ENCODE assay signal across 8 cellular contexts in the genomic region with DNA sequence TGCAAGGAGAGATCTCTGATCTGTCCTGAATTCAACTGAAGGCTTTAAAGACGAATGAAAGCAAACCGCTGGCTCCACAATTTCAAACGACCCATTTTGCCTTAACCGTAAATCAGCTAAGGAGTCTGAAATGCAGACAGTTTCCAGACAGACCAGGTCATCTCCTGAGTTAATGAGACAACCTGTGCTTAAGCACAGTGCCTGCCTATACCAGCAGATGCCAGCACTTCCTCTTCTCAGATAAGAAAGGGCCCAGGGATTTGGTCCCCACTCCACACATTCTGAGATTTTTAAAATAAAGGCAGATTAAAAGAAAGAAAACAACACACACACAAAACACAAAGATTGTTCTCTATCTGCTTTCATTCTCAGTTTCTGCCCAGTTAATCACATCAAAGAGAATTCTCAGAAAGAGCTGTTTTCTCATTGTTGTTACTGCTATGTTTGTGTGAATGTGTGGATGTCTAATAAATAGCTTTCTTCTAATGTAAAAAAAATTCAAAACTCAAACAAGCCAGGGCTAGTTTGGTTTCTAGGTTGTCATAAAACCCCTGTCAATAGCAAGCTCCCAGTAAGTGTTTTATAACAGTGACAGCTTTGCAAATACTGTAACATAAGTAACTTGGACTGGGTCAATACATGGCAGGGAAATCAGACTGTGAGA.
A peak's percentile ranks its signal among the peaks of the same experiment; 100 is the strongest.
DNase-seq lines count a peak whose midpoint lies in the region; ATAC-seq, FAIRE-seq and TF ChIP-seq lines count a peak whose summit lies in the region.

No MANE protein-coding gene starts in this region.

- peaks cover 1 to 3% of the 10 kb centered on the region in 2 experiments; a peak in 2 of 5 replicates for H3K27me3 ChIP-seq in HepG2 (ENCODE audit: control insufficient read depth in 1 of 2, insufficient read depth in 2 of 2, low read length in 2 of 2)
- no peaks in the 10 kb centered on the region for H3K27me3 ChIP-seq in right lobe of liver
- no peaks in the 10 kb centered on the region for H3K27me3 ChIP-seq in Loucy (ENCODE audit: insufficient read depth, low read length, poor library complexity, severe bottlenecking)
- H3K27me3 ChIP-seq in smooth muscle cell (ENCODE audit: low read depth) = no peaks in the 10 kb centered on the region

- H3K36me3 ChIP-seq in HepG2 (replicated peaks in 1 of 2; ENCODE audit: control insufficient read depth in 1 of 2, insufficient read depth in 2 of 2, low read length in 2 of 2) (no peaks in the 10 kb centered on the region), right lobe of liver (no peaks in the 10 kb centered on the region), Loucy (ENCODE audit: insufficient read depth, low read length) (no peaks in the 10 kb centered on the region), smooth muscle cell (ENCODE audit: low read depth) (no peaks in the 10 kb centered on the region)

- TF ChIP-seq EP300 in HepG2 (IDR thresholded peaks at IDR 0.05; ENCODE audit: low read depth in 2 of 2, low read length in 2 of 2) = no peak
- no peak for TF ChIP-seq EP300 in HepG2 (CRISPR knock-in tag; IDR thresholded peaks at IDR 0.05; ENCODE audit: borderline replicate concordance)

- H3K9ac ChIP-seq in HepG2 (ENCODE audit: insufficient read depth, low read depth, low read length) = no peak overlapping the region
- no peak overlapping the region for H3K9ac ChIP-seq in Loucy (ENCODE audit: low read depth, low read length, poor library complexity, severe bottlenecking)
- H3K9ac ChIP-seq in smooth muscle cell (ENCODE audit: low read depth) = no peak overlapping the region

- in situ Hi-C loops in HepG2 (cut with HindIII; ENCODE audit: extremely low pct_ligation_motif_present, low pct_unique_long_range_greater_than_20kb) = loop anchor here (25.0 kb wide), 1 partner anchor 691 kb away; no protein-coding TSS in a partner anchor

- H3K4me1 ChIP-seq in HepG2 (ENCODE audit: insufficient read depth, low read length) (no peaks in the 10 kb centered on the region), right lobe of liver (no peaks in the 10 kb centered on the region), Loucy (ENCODE audit: insufficient read depth, low read length, poor library complexity, severe bottlenecking) (peaks cover 5% of the 10 kb centered on the region), smooth muscle cell (ENCODE audit: low read depth) (peaks cover 7% of the 10 kb centered on the region)

- no peak for DNase-seq in HepG2 (ENCODE audit: low spot score)
- DNase-seq in right lobe of liver = no peak
- DNase-seq in cerebellar cortex (ENCODE audit: low spot score) = peak; percentile 25
- no peak for DNase-seq in smooth muscle cell (lab: John Stamatoyannopoulos, UW; ENCODE audit: unreplicated experiment)
- DNase-seq in SW 1271 (lab: John Stamatoyannopoulos, UW) = no peak
- DNase-seq in central memory CD4-positive, alpha-beta T cell = no peak
- DNase-seq in amniotic stem cell (lab: John Stamatoyannopoulos, UW) = no peak

- CTCF ChIA-PET in HepG2 (lab: Yijun Ruan, JAX; ENCODE audit: low intra/inter-chr PET ratio, low total read pairs) = no interaction called here

- POLR2A ChIA-PET in HepG2 (lab: Yijun Ruan, JAX) = no interaction called here

- TF ChIP-seq CTCF in HepG2 (CRISPR knock-in tag; IDR thresholded peaks at IDR 0.05) (no peak), right lobe of liver (IDR thresholded peaks at IDR 0.05) (peak in 1 of 4 donors; percentile 12), Loucy (conservative IDR thresholded peaks at IDR 0.05; ENCODE audit: low read length) (peak; percentile 69), smooth muscle cell (IDR thresholded peaks at IDR 0.05; ENCODE audit: borderline replicate concordance, insufficient read depth, poor library complexity, severe bottlenecking) (peak; percentile 52)

- 3% methylated on average over 4 of the region's 4 CpGs for WGBS in HepG2 (ENCODE audit: low lambda C conversion rate)
- WGBS in right lobe of liver (ENCODE audit: insufficient coverage, low coverage, low lambda C conversion rate, missing lambda C conversion rate) = 54% methylated on average over 4 of the region's 4 CpGs
- 2% methylated on average over 4 of the region's 4 CpGs for WGBS in smooth muscle cell (ENCODE audit: low lambda C conversion rate)

- H3K9me3 ChIP-seq in HepG2 (ENCODE audit: low read length) (no peaks in the 10 kb centered on the region), right lobe of liver (no peaks in the 10 kb centered on the region), Loucy (ENCODE audit: insufficient read depth, low read depth, low read length) (no peaks in the 10 kb centered on the region), smooth muscle cell (replicated peaks; ENCODE audit: low read depth) (no peaks in the 10 kb centered on the region)

- TF ChIP-seq RAD21 in HepG2 (CRISPR knock-in tag; IDR thresholded peaks at IDR 0.05) = no peak

- H3F3A ChIP-seq in Loucy (ENCODE audit: low read depth) (no peaks in the 10 kb centered on the region), smooth muscle cell (ENCODE audit: low read depth) (peaks cover 4% of the 10 kb centered on the region)

- no peak overlapping the region for H2AFZ ChIP-seq in HepG2 (ENCODE audit: low read length)
- H2AFZ ChIP-seq in Loucy (ENCODE audit: low read length) = no peak overlapping the region
- peak overlapping the region; percentile 77 for H2AFZ ChIP-seq in smooth muscle cell (ENCODE audit: low read depth)

- BruUV-seq in HepG2 (replicated peaks; lab: Mats Ljungman, UMichigan) = no TSS peak

- intact Hi-C loops in HepG2 (cut with micrococcal nuclease; ENCODE audit: unreplicated experiment) (no loop called here), right lobe of liver (cut with DNase I) (no loop called here)

- H3K27ac ChIP-seq in HepG2 (ENCODE audit: extremely low read length, insufficient read depth, low read length) = no peak overlapping the region
- H3K27ac ChIP-seq in right lobe of liver = no peak overlapping the region
- peak overlapping the region; percentile 36 for H3K27ac ChIP-seq in smooth muscle cell (ENCODE audit: low read depth)

- H3K4me2 ChIP-seq in HepG2 (ENCODE audit: low read depth, low read length) (no peak overlapping the region), Loucy (ENCODE audit: low read depth, low read length, poor library complexity, severe bottlenecking) (no peak overlapping the region), smooth muscle cell (peak overlapping the region; percentile 52)

- ATAC-seq in HepG2 = peak; percentile 73
- no peak for ATAC-seq in right lobe of liver

- H3K4me3 ChIP-seq in HepG2 (replicated peaks in 1 of 3; ENCODE audit: insufficient read depth in 1 of 3, low read depth in 2 of 3, low read length in 3 of 3) (no peak overlapping the region), right lobe of liver (no peak overlapping the region), Loucy (ENCODE audit: low read length, poor library complexity, severe bottlenecking) (no peak overlapping the region), smooth muscle cell (no peak overlapping the region)

- TF ChIP-seq POLR2A in HepG2 (IDR thresholded peaks at IDR 0.05; ENCODE audit: insufficient read depth in 1 of 2, low read depth in 2 of 2, low read length in 2 of 2) (no peak), right lobe of liver (IDR thresholded peaks at IDR 0.05) (no peak)

- no peaks in the 10 kb centered on the region for H3K9me2 ChIP-seq in Loucy (replicated peaks; ENCODE audit: low read depth, low read length)

- H4K20me1 ChIP-seq in HepG2 (ENCODE audit: insufficient read depth, low read length) = no peaks in the 10 kb centered on the region
- H4K20me1 ChIP-seq in Loucy (ENCODE audit: insufficient read depth, low read length, poor library complexity, severe bottlenecking) = no peaks in the 10 kb centered on the region
- no peaks in the 10 kb centered on the region for H4K20me1 ChIP-seq in smooth muscle cell (ENCODE audit: low read depth)

- no peaks in the 10 kb centered on the region for H3K79me2 ChIP-seq in HepG2 (ENCODE audit: insufficient read depth, low read length)
- H3K79me2 ChIP-seq in Loucy (ENCODE audit: insufficient read depth, low read length) = no peaks in the 10 kb centered on the region
- no peaks in the 10 kb centered on the region for H3K79me2 ChIP-seq in smooth muscle cell (ENCODE audit: low read depth)

- no peak for FAIRE-seq in HepG2 (lab: Jason Lieb, UNC)

TF ChIP-seq in HepG2, 621 proteins besides CTCF, POLR2A, EP300 and RAD21:
- TF ChIP-seq ZBTB34 (CRISPR knock-in tag; IDR thresholded peaks at IDR 0.05) = no peak
- TF ChIP-seq STAG1 (CRISPR knock-in tag; IDR thresholded peaks at IDR 0.05) = peak; percentile 21
- TF ChIP-seq ZSCAN20 (CRISPR knock-in tag; IDR thresholded peaks at IDR 0.05; ENCODE audit: borderline replicate concordance) = no peak
